Comparison of ENCODE assay signal across 18 cellular contexts in genomic region chr4:23114538-23114937, GRCh38.
DNase-seq lines count a peak whose midpoint lies in the region; FAIRE-seq and TF ChIP-seq lines count a peak whose summit lies in the region.
"Had no signal": no experiment of that assay in that cellular context is flagged by ENCODE, and none has a peak within 500 bp of the region (broad histone marks: within the 10 kb centered on the region; RNA-seq: fewer than 3 reads in every experiment).

No MANE protein-coding gene starts in this region.

- H3K4me3 ChIP-seq in KMS-11 (IDR thresholded peaks at IDR 0.05; ENCODE audit: insufficient read depth, low read depth, low read length) (no peak overlapping the region), MM.1S (ENCODE audit: low read length) (no peak overlapping the region), astrocyte (ENCODE audit: insufficient read depth, low read depth, low read length) (no peak overlapping the region), neural progenitor cell (no peak overlapping the region)

- H3K27me3 ChIP-seq in KMS-11 (ENCODE audit: insufficient read depth, low read depth) = no peaks in the 10 kb centered on the region
- no peaks in the 10 kb centered on the region for H3K27me3 ChIP-seq in MM.1S (replicated peaks; ENCODE audit: insufficient read depth, low read length)
- no peaks in the 10 kb centered on the region for H3K27me3 ChIP-seq in astrocyte (ENCODE audit: insufficient read depth, low read length)
- no peaks in the 10 kb centered on the region for H3K27me3 ChIP-seq in neural progenitor cell

- H3K9me3 Mint-ChIP-seq in astrocyte (ENCODE audit: unreplicated experiment) = no peaks in the 10 kb centered on the region
- H3K9me3 Mint-ChIP-seq in neural progenitor cell = peaks cover 2% of the 10 kb centered on the region
- H3K9me3 Mint-ChIP-seq: CD4-positive, alpha-beta T cell; H9 had no signal

- H3K36me3 ChIP-seq in KMS-11 (ENCODE audit: insufficient read depth) = no peaks in the 10 kb centered on the region
- H3K36me3 ChIP-seq in MM.1S (replicated peaks; ENCODE audit: insufficient read depth, low read length) = no peaks in the 10 kb centered on the region
- H3K36me3 ChIP-seq in astrocyte (ENCODE audit: insufficient read depth, low read length) = no peaks in the 10 kb centered on the region
- H3K36me3 ChIP-seq in neural progenitor cell = no peaks in the 10 kb centered on the region

- H3K4me1 Mint-ChIP-seq in astrocyte (ENCODE audit: low read depth, unreplicated experiment) (no peaks in the 10 kb centered on the region), neural progenitor cell (peaks cover 8% of the 10 kb centered on the region)
- H3K4me1 Mint-ChIP-seq: B cell, H9 had no signal

- no peaks in the 10 kb centered on the region for H3K9me3 ChIP-seq in MM.1S (replicated peaks; ENCODE audit: insufficient read depth, low read length)
- no peaks in the 10 kb centered on the region for H3K9me3 ChIP-seq in astrocyte (ENCODE audit: insufficient read depth, low read depth, low read length)
- H3K9me3 ChIP-seq in neural progenitor cell (ENCODE audit: low read depth) = no peaks in the 10 kb centered on the region

- TF ChIP-seq CTCF in KMS-11 (conservative IDR thresholded peaks at IDR 0.05; ENCODE audit: low read depth, low read length) (no peak), MM.1S (IDR thresholded peaks at IDR 0.05; ENCODE audit: low read length) (no peak), astrocyte (IDR thresholded peaks at IDR 0.05; ENCODE audit: insufficient read depth, low read depth, low read length) (no peak), neural progenitor cell (IDR thresholded peaks at IDR 0.05) (no peak)

- no peaks in the 10 kb centered on the region for H4K20me1 ChIP-seq in KMS-11 (ENCODE audit: insufficient read depth)
- H4K20me1 ChIP-seq in MM.1S (ENCODE audit: insufficient read depth, low read length) = no peaks in the 10 kb centered on the region
- H4K20me1 ChIP-seq in astrocyte (ENCODE audit: insufficient read depth, low read length) = no peaks in the 10 kb centered on the region
- no peaks in the 10 kb centered on the region for H4K20me1 ChIP-seq in neural progenitor cell (ENCODE audit: low read depth)

- no peak for FAIRE-seq in astrocyte (lab: Jason Lieb, UNC)
- FAIRE-seq: GM12892, GM19239 had no signal

- no peak overlapping the region for H3K27ac Mint-ChIP-seq in astrocyte (ENCODE audit: unreplicated experiment)
- H3K27ac Mint-ChIP-seq in neural progenitor cell = no peak overlapping the region
- H3K27ac Mint-ChIP-seq: B cell; CD4-positive, alpha-beta T cell; H9 had no signal

- H3K9ac ChIP-seq in KMS-11 (no peak overlapping the region), MM.1S (ENCODE audit: low read length) (no peak overlapping the region), astrocyte (ENCODE audit: low read length) (no peak overlapping the region), neural progenitor cell (no peak overlapping the region)

- H3K27me3 Mint-ChIP-seq in astrocyte (ENCODE audit: low read depth, unreplicated experiment) (no peaks in the 10 kb centered on the region), neural progenitor cell (ENCODE audit: insufficient read depth, low read depth) (no peaks in the 10 kb centered on the region)
- H3K27me3 Mint-ChIP-seq: B cell; CD4-positive, alpha-beta T cell had no signal

- H3K9me2 ChIP-seq in MM.1S (replicated peaks; ENCODE audit: insufficient read depth, low read length) = no peaks in the 10 kb centered on the region

- no peaks in the 10 kb centered on the region for H3K36me3 Mint-ChIP-seq in astrocyte (ENCODE audit: low read depth, unreplicated experiment)
- H3K36me3 Mint-ChIP-seq in neural progenitor cell = no peaks in the 10 kb centered on the region

- H3K4me2 ChIP-seq in KMS-11 = peak overlapping the region; percentile 25
- H3K4me2 ChIP-seq in MM.1S (ENCODE audit: low read depth, low read length) = no peak overlapping the region
- H3K4me2 ChIP-seq in astrocyte (ENCODE audit: low read length) = no peak overlapping the region
- no peak overlapping the region for H3K4me2 ChIP-seq in neural progenitor cell

- no peaks in the 10 kb centered on the region for H3K79me2 ChIP-seq in KMS-11 (ENCODE audit: insufficient read depth, low read depth)
- H3K79me2 ChIP-seq in MM.1S (ENCODE audit: low read length) = no peaks in the 10 kb centered on the region
- no peaks in the 10 kb centered on the region for H3K79me2 ChIP-seq in astrocyte (ENCODE audit: insufficient read depth, low read length)
- H3K79me2 ChIP-seq in neural progenitor cell (ENCODE audit: low read depth) = no peaks in the 10 kb centered on the region

- no peak overlapping the region for H3K27ac ChIP-seq in KMS-11
- H3K27ac ChIP-seq in MM.1S (ENCODE audit: low read length) = no peak overlapping the region
- H3K27ac ChIP-seq in astrocyte (ENCODE audit: low read depth, low read length) = no peak overlapping the region
- no peak overlapping the region for H3K27ac ChIP-seq in neural progenitor cell

- peaks cover 10% of the 10 kb centered on the region for H3K4me1 ChIP-seq in KMS-11 (ENCODE audit: low read depth, poor library complexity, severe bottlenecking)
- no peaks in the 10 kb centered on the region for H3K4me1 ChIP-seq in MM.1S (ENCODE audit: low read length)
- no peaks in the 10 kb centered on the region for H3K4me1 ChIP-seq in astrocyte (ENCODE audit: insufficient read depth, low read length)
- H3K4me1 ChIP-seq in neural progenitor cell = peaks cover 9% of the 10 kb centered on the region

- H2AFZ ChIP-seq in KMS-11 (ENCODE audit: low read depth) (no peak overlapping the region), MM.1S (ENCODE audit: low read length) (no peak overlapping the region), astrocyte (ENCODE audit: low read depth, low read length) (no peak overlapping the region), neural progenitor cell (replicated peaks) (peak overlapping the region; percentile 14)

- DNase-seq in MM.1S (peak; percentile 27), astrocyte (ENCODE audit: low read depth) (peak; percentile 62), neural progenitor cell (ENCODE audit: low spot score) (no peak), HuH-7.5 (ENCODE audit: low spot score) (no peak), mucosa of gallbladder (ENCODE audit: low spot score) (no peak), globus pallidus (ENCODE audit: low spot score) (no peak)
- DNase-seq: ACHN; C1 segment of cervical spinal cord; Calu3; CD4-positive, alpha-beta T cell; DMS 273 treated with DMSO at 0.1 percent for 48 hours; DMS79; GOT3; H9 had no signal

- H3K4me3 Mint-ChIP-seq in astrocyte (ENCODE audit: unreplicated experiment) = no peak overlapping the region
- H3K4me3 Mint-ChIP-seq in neural progenitor cell = no peak overlapping the region
- H3K4me3 Mint-ChIP-seq: B cell; CD4-positive, alpha-beta T cell; H9 had no signal

- H3F3A ChIP-seq in MM.1S (ENCODE audit: insufficient read depth, low read length) (no peaks in the 10 kb centered on the region), neural progenitor cell (ENCODE audit: low read depth) (no peaks in the 10 kb centered on the region)

Comparison
In these comparisons a context has a peak if more than half of its experiments do, and no peak if none do; other contexts are left out.
1. DNase-seq: peak in MM.1S (single experiment) and astrocyte (single experiment); none in neural progenitor cell (single experiment), HuH-7.5 (single experiment), mucosa of gallbladder (single experiment) and globus pallidus (single experiment).